ENCODE assay signal across 1 cellular context in the genomic region with DNA sequence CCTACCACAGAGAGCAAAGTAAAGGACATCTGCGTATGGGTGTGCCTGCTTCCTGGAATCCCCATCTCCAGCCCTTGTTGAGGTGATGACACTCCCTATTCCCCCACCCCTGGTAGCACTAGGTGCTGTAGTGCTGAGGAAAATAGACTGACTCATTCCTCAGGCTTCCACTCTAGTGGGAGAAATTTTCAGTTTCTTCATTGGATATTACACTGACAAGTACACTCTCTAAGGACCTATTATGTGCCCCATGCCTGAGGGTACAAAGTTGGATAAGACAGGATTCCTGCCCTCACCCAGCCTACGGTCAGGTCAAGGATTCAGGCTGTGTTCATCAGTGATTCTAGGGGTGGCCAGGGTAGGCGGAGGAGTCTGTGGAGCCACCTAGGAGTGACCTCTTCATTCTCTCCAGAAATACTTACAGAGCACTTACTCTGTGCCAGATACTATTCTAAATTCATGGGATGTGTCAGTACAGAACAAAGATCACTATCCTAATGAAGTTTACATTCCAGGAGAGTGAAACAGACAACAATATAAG.
TF ChIP-seq lines count a peak whose summit lies in the region.

No MANE protein-coding gene starts in this region.

TF ChIP-seq in IMR-90, 13 proteins besides CTCF, POLR2A, EP300 and RAD21:
- TF ChIP-seq MAZ (IDR thresholded peaks at IDR 0.05; ENCODE audit: borderline replicate concordance, low read depth, low read length) (no peak), CHD1 (IDR thresholded peaks at IDR 0.05; ENCODE audit: low read depth, low read length) (no peak)
